ENCODE assay signal across 14 cellular contexts in genomic region chr14:102893452-102893851, GRCh38. TPM values are rescaled to one million over a fixed set of nuclear protein-coding genes. Genes with fewer than 3 reads are reported as not detected.
DNase-seq lines count a peak whose midpoint lies in the region; ATAC-seq and TF ChIP-seq lines count a peak whose summit lies in the region.
"Had no signal": no experiment of that assay in that cellular context is flagged by ENCODE, and none has a peak within 500 bp of the region (broad histone marks: within the 10 kb centered on the region; RNA-seq: fewer than 3 reads in every experiment).

No MANE protein-coding gene starts in this region.

- TF ChIP-seq CTCF in NB4 (IDR thresholded peaks at IDR 0.05; ENCODE audit: low read depth, low read length) (no peak), fibroblast of villous mesenchyme (IDR thresholded peaks at IDR 0.05; ENCODE audit: insufficient read depth, low read depth, low read length) (no peak)

- no peaks in the 10 kb centered on the region for H3K27me3 ChIP-seq in H7 (ENCODE audit: control insufficient read depth, insufficient read depth, low read length)

- no peak for TF ChIP-seq POLR2A in NB4 (IDR thresholded peaks at IDR 0.05; ENCODE audit: extremely low read depth, insufficient read length)

- DNase-seq in AG08396 (ENCODE audit: low spot score) (peak; percentile 88), NB4 (ENCODE audit: low read depth) (peak; percentile 26), fibroblast of villous mesenchyme (ENCODE audit: low read depth) (peak; percentile 96), non-pigmented ciliary epithelial cell (ENCODE audit: low read depth) (peak; percentile 77), NCI-H2081 (lab: John Stamatoyannopoulos, UW) (no peak), H7 (no peak), OCI-M1 (lab: John Stamatoyannopoulos, UW) (no peak)
- DNase-seq: activated CD4-positive, alpha-beta T cell treated with anti-CD3 and anti-CD28 coated beads for 1 hour; activated naive CD8-positive, alpha-beta T cell treated with anti-CD3 and anti-CD28 coated beads, Interleukin-2, amount 10 ng/mL, durations not matched to agents 7 days and 5 days; Caco-2; erythroblast; naive thymus-derived CD4-positive, alpha-beta T cell; NCI-H187 treated with DMSO at 0.1 percent for 48 hours had no signal

- H3K36me3 ChIP-seq in H7 (replicated peaks; ENCODE audit: control insufficient read depth, insufficient read depth, low read length), result no peaks in the 10 kb centered on the region; the same call in 1 of the 2 replicates

- no peak overlapping the region for H3K4me3 ChIP-seq in NB4 (ENCODE audit: low read depth, low read length)
- no peak overlapping the region for H3K4me3 ChIP-seq in fibroblast of villous mesenchyme (ENCODE audit: low read depth, low read length)
- no peak overlapping the region for H3K4me3 ChIP-seq in H7 (ENCODE audit: insufficient read depth, low read depth, low read length)

- no peak for ATAC-seq in GM19023 (IDR thresholded peaks at IDR 0.05; ENCODE audit: unreplicated experiment)
- ATAC-seq: naive thymus-derived CD4-positive, alpha-beta T cell had no signal

RNA-seq across cellular contexts. Expression of gene AMN, which starts 29.0 kb away (rescaled TPM):
- under 0.01 and 0.43 TPM in 2 replicates for total RNA-seq in fibroblast of villous mesenchyme
- total RNA-seq in H7 (2014; rRNA removed; shearing (Covaris generic)), result 0.92 and 1.7 TPM in 2 replicates

Comparison
In these comparisons a context has a peak if more than half of its experiments do, and no peak if none do; other contexts are left out.
1. DNase-seq: peak in AG08396 (single experiment), NB4 (single experiment), fibroblast of villous mesenchyme (single experiment) and non-pigmented ciliary epithelial cell (single experiment); none in NCI-H2081 (0 of 2), H7 (single experiment) and OCI-M1 (single experiment).